ENCODE assay signal across 9 cellular contexts in genomic region chr12:6335451-6336078, GRCh38. TPM values are rescaled to one million over a fixed set of nuclear protein-coding genes. Genes with fewer than 3 reads are reported as not detected.
A peak's percentile ranks its signal among the peaks of the same experiment; 100 is the strongest.
DNase-seq lines count a peak whose midpoint lies in the region; ATAC-seq and TF ChIP-seq lines count a peak whose summit lies in the region.
"Had no signal": no experiment of that assay in that cellular context is flagged by ENCODE, and none has a peak within 500 bp of the region (broad histone marks: within the 10 kb centered on the region; RNA-seq: fewer than 3 reads in every experiment).

No MANE protein-coding gene starts in this region.

- H3K4me3 ChIP-seq in AG09309 (ENCODE audit: control insufficient read depth, low read depth, low read length): peak overlapping the region; percentile 48
- H3K4me3 ChIP-seq in ascending aorta: peak overlapping the region; percentile 90 to 93
- H3K4me3 ChIP-seq in iPS-18c (ENCODE audit: insufficient read depth, low read depth, low read length): peak overlapping the region; percentile 41

- intact Hi-C loops in ascending aorta (cut with DNase I): loop anchor here (1.0 to 5.0 kb wide), 6 partner anchors 10 to 199 kb away; partner anchors contain the start of genes GAPDH, LTBR and VAMP1

- peaks cover 41 to 43% of the 10 kb centered on the region in 2 donors for H3K36me3 ChIP-seq in ascending aorta

- H3K9me3 ChIP-seq in ascending aorta (no peaks in the 10 kb centered on the region), iPS-18c (ENCODE audit: control insufficient read depth, insufficient read depth, low read length) (no peaks in the 10 kb centered on the region)

- H3K27ac ChIP-seq in ascending aorta: peak overlapping the region; percentile 97 to 98

- peaks cover 24 to 52% of the 10 kb centered on the region in 2 donors for H3K4me1 ChIP-seq in ascending aorta

- ATAC-seq in GM18873 (IDR thresholded peaks at IDR 0.05; ENCODE audit: low FRiP score, unreplicated experiment) (peak; percentile 57), HG03460 (IDR thresholded peaks at IDR 0.05; ENCODE audit: unreplicated experiment) (peak; percentile 74)

- H3K27me3 ChIP-seq in ascending aorta: no peaks in the 10 kb centered on the region

- DNase-seq in AG09309 (ENCODE audit: low read depth) (no peak), T-helper 1 cell (peak; percentile 59 to 87 (median 73)), ascending aorta (ENCODE audit: low spot score in 2 of 2) (peak; percentile 65 to 94), NCI-H774 (lab: John Stamatoyannopoulos, UW) (no peak)
- peak; percentile 75 to 86 for DNase-seq in stimulated activated CD4-positive, alpha-beta T cell treated with anti-CD3 and anti-CD28 coated beads, Interleukin-12 subunit alpha, Interleukin-12 subunit beta, amount 100 ng/mL, for 24 hours (ENCODE audit: low read depth in 2 of 2)

- peak; percentile 77 for TF ChIP-seq CTCF in AG09309 (IDR thresholded peaks at IDR 0.05; ENCODE audit: control insufficient read depth, insufficient read depth, low read depth, low read length, missing control alignments)
- peak; percentile 43 to 71 (median 69) for TF ChIP-seq CTCF in ascending aorta (IDR thresholded peaks at IDR 0.05)

RNA-seq across cellular contexts. Expression of gene TNFRSF1A, which starts 6.3 kb away (rescaled TPM):
- total RNA-seq in ascending aorta: 528 TPM

RNA-seq across cellular contexts. Expression of gene PLEKHG6, which starts 25.1 kb away (rescaled TPM):
- not detected for total RNA-seq in ascending aorta
- total RNA-seq: T-helper 1 cell treated with Interleukin-12 subunit alpha and Interleukin-12 subunit beta and Interleukin-4 antibody, amounts not matched to agents 30 ng/mL and 1 ng/mL, for 36 hours had no signal

RNA-seq across cellular contexts. Expression of gene SCNN1A, which starts 39.8 kb away (rescaled TPM):
- total RNA-seq in ascending aorta: 14.3 TPM
- total RNA-seq: T-helper 1 cell treated with Interleukin-12 subunit alpha and Interleukin-12 subunit beta and Interleukin-4 antibody, amounts not matched to agents 30 ng/mL and 1 ng/mL, for 36 hours had no signal

RNA-seq across cellular contexts. Expression of gene LTBR, which starts 48.4 kb away (rescaled TPM):
- total RNA-seq in ascending aorta: 284 TPM

Comparison
In these comparisons a context has a peak if more than half of its experiments do, and no peak if none do; other contexts are left out.
1. DNase-seq: peak in T-helper 1 cell (5 of 5), ascending aorta (2 of 2) and stimulated activated CD4-positive, alpha-beta T cell treated with anti-CD3 and anti-CD28 coated beads, Interleukin-12 subunit alpha, Interleukin-12 subunit beta, amount 100 ng/mL, for 24 hours (2 of 2); none in AG09309 (single experiment) and NCI-H774 (single experiment).
2. H3K4me3 ChIP-seq: peak in every context shown above with its lines; median percentile 92 in ascending aorta; 48 in AG09309; 41 in iPS-18c.